In the genomic region with DNA sequence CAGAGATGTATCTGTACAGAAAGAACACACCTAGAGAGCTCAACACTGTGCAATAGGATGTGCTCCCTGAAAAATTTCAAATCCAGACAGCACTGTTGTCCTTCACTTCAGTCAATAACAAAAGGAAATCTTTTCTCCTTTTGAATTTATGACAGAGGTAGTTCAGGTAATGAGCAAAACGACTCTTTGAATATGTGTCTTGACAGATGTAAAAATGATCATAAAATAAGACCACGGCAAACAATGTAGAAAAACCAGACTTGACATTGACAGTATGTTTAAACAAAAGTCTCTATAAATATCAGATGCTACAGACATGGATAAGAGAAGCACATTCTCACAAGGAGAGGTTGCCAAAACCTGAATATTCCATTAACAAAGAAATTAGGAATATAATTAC, we compare ENCODE assay signal across 27 cellular contexts.
"Had no signal": no experiment of that assay in that cellular context is flagged by ENCODE, and none has a peak within 500 bp of the region (broad histone marks: within the 10 kb centered on the region; RNA-seq: fewer than 3 reads in every experiment).

No MANE protein-coding gene starts in this region.

- H3K27ac ChIP-seq: left ventricle myocardium inferior, ovary, right atrium auricular region, right lobe of liver, stomach, testis, thyroid gland, transverse colon, upper lobe of left lung, vagina had no signal

- FAIRE-seq: islet of Langerhans, kidney had no signal

- H3K4me2 ChIP-seq: smooth muscle cell had no signal

- H3K36me3 Mint-ChIP-seq: immature natural killer cell; mesothelial cell of epicardium; naive thymus-derived CD4-positive, alpha-beta T cell; natural killer cell treated with Interleukin-12 subunit alpha and Interleukin-12 subunit beta and Interleukin-15 and Interleukin-18, amount 100 ng/mL, for 72 hours; stimulated activated naive B cell treated with anti-CD40 and anti-IgM and Interleukin-4, amounts not matched to agents 10 μg/mL and 1 μg/mL and 100 μg/mL, for 72 hours had no signal

- H3K4me1 Mint-ChIP-seq: immature natural killer cell; naive thymus-derived CD4-positive, alpha-beta T cell; stimulated activated naive B cell treated with anti-CD40 and anti-IgM and Interleukin-4, amounts not matched to agents 10 μg/mL and 1 μg/mL and 100 μg/mL, for 72 hours had no signal

- DNase-seq: immature natural killer cell; kidney; left ventricle myocardium inferior; mesendoderm; naive thymus-derived CD4-positive, alpha-beta T cell; ovary; right lobe of liver; stimulated activated CD4-positive, alpha-beta T cell treated with anti-CD3 and anti-CD28 coated beads, Interleukin-1b, Interleukin-23, amount 100 ng/mL, for 48 hours; stimulated activated CD4-positive, alpha-beta T cell treated with anti-CD3 and anti-CD28 coated beads, Interleukin-2, amount 100 ng/mL, for 48 hours; stimulated activated CD4-positive, alpha-beta T cell treated with anti-CD3 and anti-CD28 coated beads, Interleukin-4, amount 100 ng/mL, for 4 hours; stimulated activated CD8-positive, alpha-beta memory T cell treated with anti-CD3 and anti-CD28 coated beads, Interleukin-4, amount 100 ng/mL, for 48 hours; stimulated activated naive B cell treated with anti-CD40 and anti-IgM and Interleukin-4, amounts not matched to agents 10 μg/mL and 1 μg/mL and 100 μg/mL, for 72 hours; stimulated activated naive CD8-positive, alpha-beta T cell treated with anti-CD3 and anti-CD28 coated beads, Interleukin-15, Interleukin-2, amounts not matched to agents 100 U/mL and 50 U/mL, for 24 hours; stomach; testis; thyroid gland; transverse colon; upper lobe of left lung had no signal

- H3K4me3 ChIP-seq: left ventricle myocardium inferior, lung, ovary, right atrium auricular region, right lobe of liver, smooth muscle cell, stomach, testis, thyroid gland, transverse colon, upper lobe of left lung, vagina had no signal

- H3K27me3 Mint-ChIP-seq: naive thymus-derived CD4-positive, alpha-beta T cell; natural killer cell treated with Interleukin-12 subunit alpha and Interleukin-12 subunit beta and Interleukin-15 and Interleukin-18, amount 100 ng/mL, for 72 hours; progenitor cell of endocrine pancreas; stimulated activated naive B cell treated with anti-CD40 and anti-IgM and Interleukin-4, amounts not matched to agents 10 μg/mL and 1 μg/mL and 100 μg/mL, for 72 hours had no signal

- H3K4me1 ChIP-seq: left ventricle myocardium inferior, right atrium auricular region, right lobe of liver, stomach, testis, thyroid gland, transverse colon, upper lobe of left lung, vagina had no signal

- ATAC-seq: naive thymus-derived CD4-positive, alpha-beta T cell; natural killer cell treated with Interleukin-12 subunit alpha and Interleukin-12 subunit beta and Interleukin-15 and Interleukin-18, amount 100 ng/mL, for 72 hours; right lobe of liver; stimulated activated naive B cell treated with anti-CD40 and anti-IgM and Interleukin-4, amounts not matched to agents 10 μg/mL and 1 μg/mL and 100 μg/mL, for 72 hours; stimulated activated naive CD8-positive, alpha-beta T cell treated with anti-CD3 and anti-CD28 coated beads, Interleukin-15, Interleukin-2, amounts not matched to agents 100 U/mL and 50 U/mL, for 24 hours had no signal

- H3K27ac Mint-ChIP-seq: immature natural killer cell; mesothelial cell of epicardium; naive thymus-derived CD4-positive, alpha-beta T cell; natural killer cell treated with Interleukin-12 subunit alpha and Interleukin-12 subunit beta and Interleukin-15 and Interleukin-18, amount 100 ng/mL, for 72 hours; progenitor cell of endocrine pancreas; stimulated activated naive B cell treated with anti-CD40 and anti-IgM and Interleukin-4, amounts not matched to agents 10 μg/mL and 1 μg/mL and 100 μg/mL, for 72 hours had no signal

- H3K9me3 ChIP-seq: left ventricle myocardium inferior, ovary, right atrium auricular region, right lobe of liver, stomach, testis, thyroid gland, transverse colon, upper lobe of left lung, vagina had no signal

- H3K27me3 ChIP-seq: ovary, right atrium auricular region, right lobe of liver, stomach, testis, thyroid gland, transverse colon, upper lobe of left lung, vagina had no signal

- H3K36me3 ChIP-seq: ovary, right atrium auricular region, right lobe of liver, thyroid gland, transverse colon, vagina had no signal

- H3K4me3 Mint-ChIP-seq: immature natural killer cell; mesothelial cell of epicardium; naive thymus-derived CD4-positive, alpha-beta T cell; natural killer cell treated with Interleukin-12 subunit alpha and Interleukin-12 subunit beta and Interleukin-15 and Interleukin-18, amount 100 ng/mL, for 72 hours; neural crest cell; stimulated activated naive B cell treated with anti-CD40 and anti-IgM and Interleukin-4, amounts not matched to agents 10 μg/mL and 1 μg/mL and 100 μg/mL, for 72 hours had no signal

- H3K9me3 Mint-ChIP-seq: mesothelial cell of epicardium; neural crest cell; stimulated activated naive B cell treated with anti-CD40 and anti-IgM and Interleukin-4, amounts not matched to agents 10 μg/mL and 1 μg/mL and 100 μg/mL, for 72 hours had no signal
